26 cellular contexts compared by ENCODE assay signal in the genomic region with DNA sequence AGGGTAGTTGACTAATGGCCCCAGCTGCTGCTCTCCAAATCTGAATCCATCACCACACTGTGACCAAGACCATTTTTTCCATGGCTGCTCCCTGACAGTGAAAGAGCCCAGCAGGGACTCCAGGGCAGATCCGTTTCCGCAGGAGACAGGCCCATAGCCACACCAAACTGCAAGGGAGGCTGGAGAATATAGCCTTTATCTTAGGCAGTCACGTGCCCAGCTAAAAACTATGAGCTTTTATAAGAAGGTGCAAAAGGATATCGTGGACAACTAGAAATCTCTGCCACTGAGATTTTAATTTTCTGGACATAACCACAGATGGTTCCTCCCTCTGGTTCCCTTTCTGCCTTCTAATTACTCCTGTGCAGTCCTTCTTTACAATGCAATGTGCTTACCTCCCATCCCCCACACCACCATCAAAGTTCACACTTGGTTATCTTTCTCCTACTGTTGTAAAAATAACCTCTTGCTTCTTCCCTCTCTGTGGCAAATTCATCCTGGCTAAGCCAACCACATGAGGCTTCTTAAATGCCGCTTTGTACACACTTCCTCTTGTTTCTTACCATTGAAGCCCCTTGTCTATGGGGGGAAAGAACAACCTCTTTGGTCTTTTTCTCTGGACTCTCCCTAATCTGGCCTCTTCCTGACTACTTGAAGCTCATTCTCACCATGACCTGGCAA.
DNase-seq lines count a peak whose midpoint lies in the region; ATAC-seq, FAIRE-seq and TF ChIP-seq lines count a peak whose summit lies in the region.
"Had no signal": no experiment of that assay in that cellular context is flagged by ENCODE, and none has a peak within 500 bp of the region (broad histone marks: within the 10 kb centered on the region; RNA-seq: fewer than 3 reads in every experiment).

No MANE protein-coding gene starts in this region.

- H4K20me1 ChIP-seq in HepG2 (ENCODE audit: insufficient read depth, low read length), result no peaks in the 10 kb centered on the region
- H4K20me1 ChIP-seq in GM12878 (ENCODE audit: control insufficient read depth, insufficient read depth), result no peaks in the 10 kb centered on the region

- in situ Hi-C loops in HepG2 (cut with HindIII; ENCODE audit: extremely low pct_ligation_motif_present, low pct_unique_long_range_greater_than_20kb), result no loop called here
- in situ Hi-C loops in GM12878 (cut with MboI), result no loop called here

- POLR2A ChIA-PET in HepG2 (lab: Yijun Ruan, JAX) (interaction anchor here (0.9 to 1.2 kb wide), 3 partner anchors 12 to 44 kb away, joined by 3 to 4 read pairs (median 3); no protein-coding TSS in a partner anchor), GM12878 (lab: Charles Lee) (no interaction called here)

- no peak overlapping the region for H3K27ac ChIP-seq in HepG2 (ENCODE audit: extremely low read length, insufficient read depth, low read length)
- no peak overlapping the region for H3K27ac ChIP-seq in right lobe of liver
- H3K27ac ChIP-seq in GM12878 (ENCODE audit: control insufficient read depth, insufficient read depth), result no peak overlapping the region
- H3K27ac ChIP-seq: Peyer's patch, right atrium auricular region, SJSA1, upper lobe of right lung had no signal

- no peak overlapping the region for H3K4me3 ChIP-seq in HepG2 (replicated peaks in 1 of 3; ENCODE audit: insufficient read depth in 1 of 3, low read depth in 2 of 3, low read length in 3 of 3)
- no peak overlapping the region for H3K4me3 ChIP-seq in right lobe of liver
- H3K4me3 ChIP-seq in GM12878, result no peak overlapping the region
- H3K4me3 ChIP-seq: HAP-1, Peyer's patch, right atrium auricular region, SJSA1, upper lobe of right lung had no signal

- TF ChIP-seq POLR2A in HepG2 (IDR thresholded peaks at IDR 0.05; ENCODE audit: insufficient read depth in 1 of 2, low read depth in 2 of 2, low read length in 2 of 2) (no peak), right lobe of liver (IDR thresholded peaks at IDR 0.05) (no peak), GM12878 (IDR thresholded peaks at IDR 0.05; ENCODE audit: low read depth, low read length) (no peak)

- peaks cover 50% of the 10 kb centered on the region for H3K4me1 ChIP-seq in HepG2 (ENCODE audit: insufficient read depth, low read length)
- H3K4me1 ChIP-seq in right lobe of liver, result peaks cover 0 to 13% (median 0%) of the 10 kb centered on the region in 4 donors
- peaks cover 5% of the 10 kb centered on the region; the same call in 1 of the 2 replicates for H3K4me1 ChIP-seq in GM12878 (ENCODE audit: control insufficient read depth, insufficient read depth, low read length)
- H3K4me1 ChIP-seq: Peyer's patch, right atrium auricular region, SJSA1, upper lobe of right lung had no signal

- intact Hi-C loops in HepG2 (cut with micrococcal nuclease; ENCODE audit: unreplicated experiment) (no loop called here), right lobe of liver (cut with DNase I) (no loop called here), GM12878 (cut with micrococcal nuclease; ENCODE audit: unreplicated experiment) (no loop called here)

- FAIRE-seq in HepG2 (lab: Jason Lieb, UNC), result no peak
- FAIRE-seq in GM12878 (lab: Jason Lieb, UNC), result peak; percentile 52
- FAIRE-seq: G401.6 had no signal

- 94% methylated on average over 2 of the region's 5 CpGs for WGBS in HepG2 (ENCODE audit: low lambda C conversion rate)
- 63% methylated on average over 3 of the region's 5 CpGs for WGBS in right lobe of liver (ENCODE audit: insufficient coverage, low coverage, low lambda C conversion rate, missing lambda C conversion rate)
- 27% methylated on average over 5 of the region's 5 CpGs for whole genome bisulfite sequencing in GM12878 (ENCODE audit: insufficient coverage, insufficient replicate concordance, low lambda C conversion rate, missing lambda C conversion rate)

- no peak for TF ChIP-seq CTCF in HepG2 (CRISPR knock-in tag; IDR thresholded peaks at IDR 0.05)
- no peak for TF ChIP-seq CTCF in right lobe of liver (IDR thresholded peaks at IDR 0.05)
- no peak for TF ChIP-seq CTCF in GM12878 (IDR thresholded peaks at IDR 0.05 in 2 of 3, conservative IDR thresholded peaks at IDR 0.05 in 1 of 3; ENCODE audit: control insufficient read depth in 2 of 3, extremely low read depth in 1 of 3, insufficient read depth in 1 of 3, low read depth in 3 of 3, low read length in 3 of 3)

- no peak overlapping the region for H3K4me2 ChIP-seq in HepG2 (ENCODE audit: low read depth, low read length)
- no peak overlapping the region for H3K4me2 ChIP-seq in GM12878 (ENCODE audit: control insufficient read depth, insufficient read depth)

- CTCF ChIA-PET in HepG2 (lab: Yijun Ruan, JAX; ENCODE audit: low intra/inter-chr PET ratio, low total read pairs), result no interaction called here
- CTCF ChIA-PET in GM12878 (lab: Yijun Ruan, JAX), result interaction anchor here (1.4 kb wide), 1 partner anchor 28 kb away, joined by 3 read pairs; no protein-coding TSS in a partner anchor

- H3K9me3 ChIP-seq in HepG2 (ENCODE audit: low read length) (no peaks in the 10 kb centered on the region), right lobe of liver (no peaks in the 10 kb centered on the region), GM12878 (replicated peaks; ENCODE audit: control insufficient read depth, insufficient read depth, low read length) (no peaks in the 10 kb centered on the region; the same call in 2 of the 3 replicates)
- H3K9me3 ChIP-seq: HAP-1, Peyer's patch, SJSA1, upper lobe of right lung had no signal

- ATAC-seq in HepG2 (no peak), right lobe of liver (no peak), GM12878 (no peak), GM19397 (IDR thresholded peaks at IDR 0.05; ENCODE audit: unreplicated experiment) (no peak)
- ATAC-seq: activated CD4-positive, CD25-positive, alpha-beta regulatory T cell treated with anti-CD3 and anti-CD28 coated beads, Interleukin-2, amount 50 U/mL, for 24 hours; activated CD8-positive, alpha-beta T cell treated with anti-CD3 and anti-CD28 coated beads, Interleukin-2, amount 10 ng/mL, durations not matched to agents 7 days and 5 days; upper lobe of right lung had no signal

- H3K9ac ChIP-seq in HepG2 (ENCODE audit: insufficient read depth, low read depth, low read length) (no peak overlapping the region), GM12878 (ENCODE audit: control insufficient read depth, insufficient read depth, low read length) (no peak overlapping the region)

- no peak for DNase-seq in HepG2 (ENCODE audit: low spot score)
- no peak for DNase-seq in right lobe of liver
- peak; percentile 80 for DNase-seq in NOMO-1 treated with DMSO at 0.1 percent for 48 hours (lab: John Stamatoyannopoulos, UW; ENCODE audit: unreplicated experiment)
- DNase-seq in GM12878 (ENCODE audit: low read depth, low spot score), result no peak
- no peak for DNase-seq in NCI-H2029 treated with DMSO at 0.1 percent for 48 hours (lab: John Stamatoyannopoulos, UW)
- DNase-seq in AG08395 (ENCODE audit: low spot score), result no peak
- no peak for DNase-seq in AG08396 (ENCODE audit: low spot score)
- DNase-seq: activated CD8-positive, alpha-beta T cell treated with anti-CD3 and anti-CD28 coated beads, Interleukin-2, amount 10 ng/mL, durations not matched to agents 7 days and 5 days; activated naive CD4-positive, alpha-beta T cell treated with anti-CD3 and anti-CD28 coated beads for 36 hours; activated T-cell treated with anti-CD3 and anti-CD28 coated beads, Interleukin-2, amount 50 U/mL, for 1 hour; CD4-positive, CD25-positive, alpha-beta regulatory T cell; dermis blood vessel endothelial cell; DMS 273 treated with DMSO at 0.1 percent for 48 hours; mesenchymal stem cell; NCI-H1048; NCI-H2081; NCI-H345; occipital lobe; Peyer's patch; upper lobe of right lung had no signal

- H3K27me3 ChIP-seq in HepG2 (ENCODE audit: control insufficient read depth in 1 of 2, insufficient read depth in 2 of 2, low read length in 2 of 2), result no peaks in the 10 kb centered on the region
- H3K27me3 ChIP-seq in right lobe of liver, result no peaks in the 10 kb centered on the region
- no peaks in the 10 kb centered on the region for H3K27me3 ChIP-seq in GM12878 (replicated peaks in 1 of 2; ENCODE audit: control insufficient read depth in 2 of 2, insufficient read depth in 2 of 2, low read length in 1 of 2)
- H3K27me3 ChIP-seq: Peyer's patch, right atrium auricular region, SJSA1, upper lobe of right lung had no signal

- TF ChIP-seq RAD21 in HepG2 (CRISPR knock-in tag; IDR thresholded peaks at IDR 0.05) (no peak), GM12878 (IDR thresholded peaks at IDR 0.05; ENCODE audit: insufficient read depth, low read depth, low read length) (no peak)

- TF ChIP-seq EP300 in HepG2 (IDR thresholded peaks at IDR 0.05; ENCODE audit: low read depth in 2 of 2, low read length in 2 of 2) (no peak), HepG2 (CRISPR knock-in tag; IDR thresholded peaks at IDR 0.05; ENCODE audit: borderline replicate concordance) (no peak), GM12878 (IDR thresholded peaks at IDR 0.05; ENCODE audit: borderline replicate concordance in 1 of 2, control insufficient read depth in 1 of 2, low read depth in 2 of 2, low read length in 2 of 2) (no peak)

- no peaks in the 10 kb centered on the region for H3K79me2 ChIP-seq in HepG2 (ENCODE audit: insufficient read depth, low read length)
- H3K79me2 ChIP-seq in GM12878 (ENCODE audit: control insufficient read depth, insufficient read depth, low read length), result no peaks in the 10 kb centered on the region

- SMC1A ChIA-PET in GM12878 (lab: Charles Lee; ENCODE audit: uncharacterized antibody, unreplicated experiment), result interaction anchor here (0.7 to 1.3 kb wide), 4 partner anchors 8 to 200 kb away, joined by 3 to 4 read pairs (median 3); no protein-coding TSS in a partner anchor

- RAD21 ChIA-PET in GM12878 (lab: Charles Lee; ENCODE audit: unreplicated experiment), result no interaction called here

- H3K36me3 ChIP-seq in HepG2 (replicated peaks in 1 of 2; ENCODE audit: control insufficient read depth in 1 of 2, insufficient read depth in 2 of 2, low read length in 2 of 2), result no peaks in the 10 kb centered on the region
- no peaks in the 10 kb centered on the region for H3K36me3 ChIP-seq in right lobe of liver
- H3K36me3 ChIP-seq in GM12878 (ENCODE audit: control insufficient read depth in 2 of 2, insufficient read depth in 2 of 2, low read length in 1 of 2), result no peaks in the 10 kb centered on the region
- H3K36me3 ChIP-seq: HAP-1, Peyer's patch, right atrium auricular region, SJSA1, upper lobe of right lung had no signal

- H2AFZ ChIP-seq in HepG2 (ENCODE audit: low read length) (no peak overlapping the region), GM12878 (ENCODE audit: control insufficient read depth, low read depth, low read length) (no peak overlapping the region)

- no TSS peak for BruUV-seq in HepG2 (replicated peaks; lab: Mats Ljungman, UMichigan)
- no TSS peak for BruUV-seq in GM12878 (replicated peaks; lab: Mats Ljungman, UMichigan)

TF ChIP-seq in GM12878, 131 proteins besides CTCF, POLR2A, EP300 and RAD21 (continues in another document):
- 0 out of 4 replicates have a peak, but pooled peaks of 1 of the 2 experiments have one; percentile 6 for TF ChIP-seq BHLHE40 (IDR thresholded peaks at IDR 0.05; ENCODE audit: borderline replicate concordance in 1 of 2, low read depth in 2 of 2, low read length in 1 of 2)
- peak; percentile 44 for TF ChIP-seq RUNX3 (IDR thresholded peaks at IDR 0.05; ENCODE audit: low read length)
- no peak for TF ChIP-seq STAT3 (IDR thresholded peaks at IDR 0.05; ENCODE audit: low read depth, low read length)
- no peak for TF ChIP-seq SIX5 (IDR thresholded peaks at IDR 0.05; ENCODE audit: low read depth, low read length, severe bottlenecking)
- TF ChIP-seq BCL11A (IDR thresholded peaks at IDR 0.05; ENCODE audit: low read depth, low read length), result no peak
